Comparison of ENCODE assay signal across 13 cellular contexts in the genomic region with DNA sequence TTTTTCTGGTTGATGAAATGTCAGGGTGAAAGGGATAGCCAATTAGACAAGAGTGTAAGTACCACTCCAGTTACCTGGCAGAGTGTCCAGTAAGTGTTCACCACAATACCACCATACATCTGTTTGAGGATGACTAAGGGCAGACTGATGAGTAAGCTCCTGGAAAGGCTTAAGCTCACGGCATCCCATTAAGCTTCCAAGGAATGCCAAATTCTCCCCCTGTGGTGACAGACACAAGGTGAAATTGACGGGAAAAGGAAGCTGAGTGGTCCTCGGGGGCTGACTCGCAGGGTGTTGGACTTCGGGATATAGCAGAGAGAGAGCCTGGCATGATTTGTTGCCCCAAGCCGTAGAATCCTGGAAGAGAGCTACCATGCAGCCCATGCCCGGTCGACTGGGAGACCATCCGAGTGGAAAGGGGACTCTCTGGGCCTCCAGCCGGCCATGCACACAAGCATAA. TPM values are rescaled to one million over a fixed set of nuclear protein-coding genes. Genes with fewer than 3 reads are reported as not detected.
DNase-seq lines count a peak whose midpoint lies in the region; ATAC-seq, FAIRE-seq and TF ChIP-seq lines count a peak whose summit lies in the region.
"Had no signal": no experiment of that assay in that cellular context is flagged by ENCODE, and none has a peak within 500 bp of the region (broad histone marks: within the 10 kb centered on the region; RNA-seq: fewer than 3 reads in every experiment).

No MANE protein-coding gene starts in this region.

- H3K4me3 ChIP-seq in ACC112 (ENCODE audit: low read depth, low read length) (no peak overlapping the region), foreskin fibroblast (ENCODE audit: low read depth in 1 of 2, low read length in 2 of 2) (no peak overlapping the region), dorsolateral prefrontal cortex (no peak overlapping the region), HepG2 (replicated peaks in 1 of 3; ENCODE audit: insufficient read depth in 1 of 3, low read depth in 2 of 3, low read length in 3 of 3) (no peak overlapping the region)
- H3K4me3 ChIP-seq: BLaER1, lower lobe of right lung had no signal

- ATAC-seq in SK-N-SH treated with all-trans-retinoic acid at 6 μM for 48 hours = peak; percentile 81
- ATAC-seq in HepG2 = no peak

- H3K79me2 ChIP-seq in ACC112 (ENCODE audit: control insufficient read depth, insufficient read depth, low read length, unreplicated experiment) (no peaks in the 10 kb centered on the region), HepG2 (ENCODE audit: insufficient read depth, low read length) (no peaks in the 10 kb centered on the region)

- no peaks in the 10 kb centered on the region for H4K20me1 ChIP-seq in HepG2 (ENCODE audit: insufficient read depth, low read length)
- H4K20me1 ChIP-seq: BLaER1 had no signal

- H3K4me1 ChIP-seq in ACC112 (ENCODE audit: control insufficient read depth, insufficient read depth, low read length, unreplicated experiment) (peaks cover 32% of the 10 kb centered on the region), HepG2 (ENCODE audit: insufficient read depth, low read length) (peaks cover 15% of the 10 kb centered on the region)

- no peak overlapping the region for H3K4me2 ChIP-seq in HepG2 (ENCODE audit: low read depth, low read length)
- H3K4me2 ChIP-seq: BLaER1 had no signal

- no peak for TF ChIP-seq RAD21 in HepG2 (CRISPR knock-in tag; IDR thresholded peaks at IDR 0.05)

- POLR2A ChIA-PET in HepG2 (lab: Yijun Ruan, JAX) = interaction anchor here (1.5 kb wide), 1 partner anchor 13 kb away, joined by 9 read pairs; the partner anchor contains the start of gene FAM200B

- 86% methylated on average over 6 of the region's 10 CpGs for WGBS in HepG2 (ENCODE audit: low lambda C conversion rate)

- no TSS peak for BruUV-seq in HepG2 (replicated peaks; lab: Mats Ljungman, UMichigan)

- no peak for FAIRE-seq in HepG2 (lab: Jason Lieb, UNC)

- intact Hi-C loops in dorsolateral prefrontal cortex (cut with DNase I) = no loop called here
- intact Hi-C loops in HepG2 (cut with micrococcal nuclease; ENCODE audit: unreplicated experiment) = no loop called here

- TF ChIP-seq POLR2A in HepG2 (IDR thresholded peaks at IDR 0.05; ENCODE audit: insufficient read depth in 1 of 2, low read depth in 2 of 2, low read length in 2 of 2) = no peak

- no peaks in the 10 kb centered on the region; the same call in 1 of the 2 replicates for H3K9me3 ChIP-seq in HepG2 (ENCODE audit: low read length)
- H3K9me3 ChIP-seq: lower lobe of right lung had no signal

- H3K27ac ChIP-seq in ACC112 (ENCODE audit: low read depth, low read length) (peak overlapping the region; percentile 7; the same call in 1 of the 2 replicates), dorsolateral prefrontal cortex (no peak overlapping the region), HepG2 (ENCODE audit: extremely low read length, insufficient read depth, low read length) (no peak overlapping the region)
- H3K27ac ChIP-seq: BLaER1, lower lobe of right lung had no signal

- no peaks in the 10 kb centered on the region for H3K27me3 ChIP-seq in ACC112 (ENCODE audit: insufficient read depth, low read length)
- no peaks in the 10 kb centered on the region for H3K27me3 ChIP-seq in dorsolateral prefrontal cortex
- H3K27me3 ChIP-seq in HepG2 (ENCODE audit: control insufficient read depth in 1 of 2, insufficient read depth in 2 of 2, low read length in 2 of 2) = no peaks in the 10 kb centered on the region
- H3K27me3 ChIP-seq: BLaER1 had no signal

- TF ChIP-seq EP300 in HepG2 (IDR thresholded peaks at IDR 0.05; ENCODE audit: low read depth in 2 of 2, low read length in 2 of 2) (no peak), HepG2 (CRISPR knock-in tag; IDR thresholded peaks at IDR 0.05; ENCODE audit: borderline replicate concordance) (no peak)

- in situ Hi-C loops in HepG2 (cut with HindIII; ENCODE audit: extremely low pct_ligation_motif_present, low pct_unique_long_range_greater_than_20kb) (no loop called here), G401 (cut with HindIII; ENCODE audit: low sequenced_read_pairs) (no loop called here)

- DNase-seq in HS-27A (ENCODE audit: low read depth) = peak; percentile 97
- peak; percentile 90 to 93 for DNase-seq in foreskin fibroblast
- DNase-seq in dorsolateral prefrontal cortex = no peak
- no peak for DNase-seq in HepG2 (ENCODE audit: low spot score)
- DNase-seq in iPS-NIHi7 (ENCODE audit: extremely low spot score) = no peak
- DNase-seq in G401 (ENCODE audit: low spot score) = no peak
- DNase-seq: activated T-cell treated with anti-CD3 and anti-CD28 coated beads, Interleukin-2, amount 50 U/mL, for 24 hours; lower lobe of right lung; NCI-H1092; stimulated activated CD4-positive, alpha-beta T cell treated with anti-CD3 and anti-CD28 coated beads, Interleukin-12 subunit alpha, Interleukin-12 subunit beta, amount 100 ng/mL, for 4 hours had no signal

- CTCF ChIA-PET in HepG2 (lab: Yijun Ruan, JAX; ENCODE audit: low intra/inter-chr PET ratio, low total read pairs) = no interaction called here

- no peak overlapping the region for H3K9ac ChIP-seq in HepG2 (ENCODE audit: insufficient read depth, low read depth, low read length)
- H3K9ac ChIP-seq: BLaER1 had no signal

- TF ChIP-seq CTCF in foreskin fibroblast (IDR thresholded peaks at IDR 0.05; ENCODE audit: low read depth, low read length) (no peak), dorsolateral prefrontal cortex (IDR thresholded peaks at IDR 0.05 in 54 of 56, conservative IDR thresholded peaks at IDR 0.05 in 2 of 56; ENCODE audit: low read depth in 1 of 56, partially characterized antibody in 56 of 56) (no peak), HepG2 (CRISPR knock-in tag; IDR thresholded peaks at IDR 0.05) (no peak)

- H2AFZ ChIP-seq in ACC112 (ENCODE audit: low read length, unreplicated experiment) (no peak overlapping the region), HepG2 (ENCODE audit: low read length) (no peak overlapping the region)

- H3K36me3 ChIP-seq in ACC112 (ENCODE audit: insufficient read depth, low read length) (no peaks in the 10 kb centered on the region), HepG2 (replicated peaks in 1 of 2; ENCODE audit: control insufficient read depth in 1 of 2, insufficient read depth in 2 of 2, low read length in 2 of 2) (no peaks in the 10 kb centered on the region)
- H3K36me3 ChIP-seq: BLaER1, lower lobe of right lung had no signal

RNA-seq across cellular contexts. Expression of gene BST1, which starts 7.6 kb away (rescaled TPM):
- total RNA-seq in dorsolateral prefrontal cortex (1 to 10 TPM in 101 of 120 experiments, under 1 TPM in 19; 0.48 to 5.2 (median 1.9) TPM), HepG2 (2016; rRNA removed; fragmentation: Illumina TruSeq; extraction: Trizol) (0.22 and 0.49 TPM in 2 replicates)
- 0.30 and 0.62 TPM in 2 replicates for total RNA-seq in HepG2 (2016; cell fraction: cytosol; rRNA removed; fragmentation: Illumina TruSeq; extraction: Trizol; ENCODE audit: low read depth)
- 0.12 and 0.26 TPM in 2 replicates for total RNA-seq in HepG2 (2016; cell fraction: insoluble cytoplasmic fraction; rRNA removed; fragmentation: Illumina TruSeq; extraction: Trizol)
- 0.53 and 0.83 TPM in 2 replicates for total RNA-seq in HepG2 (2016; cell fraction: membrane; rRNA removed; fragmentation: Illumina TruSeq; extraction: Trizol)
- not detected in 2 replicates for total RNA-seq in HepG2 (2016; cell fraction: nucleus; rRNA removed; fragmentation: Illumina TruSeq; extraction: Trizol)
- 0.09 and 0.10 TPM in 2 replicates for polyA plus RNA-seq in HepG2 (2011; rRNA removed)
- 0.15 and 0.23 TPM in 2 replicates for polyA plus RNA-seq in HepG2 (2011; cell fraction: cytosol; rRNA removed)
- polyA plus RNA-seq in HepG2 (2011; cell fraction: nucleus; rRNA removed) = not detected in 2 replicates
- polyA plus RNA-seq in HepG2 (2012) = 0.16 and 0.30 TPM in 2 replicates
- 0.53 and 0.61 TPM in 2 replicates for polyA plus RNA-seq in HepG2 (2016; cell fraction: cytosol; fragmentation: Illumina TruSeq; extraction: Trizol; ENCODE audit: low read depth)
- polyA plus RNA-seq in HepG2 (2016; cell fraction: insoluble cytoplasmic fraction; fragmentation: Illumina TruSeq; extraction: Trizol; ENCODE audit: low read depth) = 0.44 TPM in 1 of 2 replicates, not detected in the other
- 0.40 and 0.46 TPM in 2 replicates for polyA plus RNA-seq in HepG2 (2016; cell fraction: membrane; fragmentation: Illumina TruSeq; extraction: Trizol; ENCODE audit: low read depth)
- polyA plus RNA-seq in HepG2 (2016; cell fraction: nucleus; fragmentation: Illumina TruSeq; extraction: Trizol; ENCODE audit: insufficient read depth, low read depth) = 0.23 TPM in 1 of 2 replicates, not detected in the other
- not detected in 2 replicates for polyA minus RNA-seq in HepG2 (2011; rRNA and poly(A)+ RNA removed; ENCODE audit: low replicate concordance)
- polyA minus RNA-seq in HepG2 (2011; cell fraction: cytosol; rRNA and poly(A)+ RNA removed) = not detected in 2 replicates
- polyA minus RNA-seq in HepG2 (2011; cell fraction: nucleus; rRNA and poly(A)+ RNA removed) = 0.26 and 0.37 TPM in 2 replicates
- total RNA-seq in G401 (2014; rRNA removed; shearing (Covaris generic)) = 0.80 TPM in 1 of 2 replicates, not detected in the other

RNA-seq across cellular contexts. Expression of gene FAM200B, which starts 13.6 kb away (rescaled TPM):
- total RNA-seq in dorsolateral prefrontal cortex (10 to 100 TPM; 44.8 to 87.8 (median 59.0) TPM), HepG2 (2016; rRNA removed; fragmentation: Illumina TruSeq; extraction: Trizol) (41.8 and 48.4 TPM in 2 replicates)
- total RNA-seq in HepG2 (2016; cell fraction: cytosol; rRNA removed; fragmentation: Illumina TruSeq; extraction: Trizol; ENCODE audit: low read depth) = 187 and 205 TPM in 2 replicates
- 40.1 and 43.4 TPM in 2 replicates for total RNA-seq in HepG2 (2016; cell fraction: insoluble cytoplasmic fraction; rRNA removed; fragmentation: Illumina TruSeq; extraction: Trizol)
- total RNA-seq in HepG2 (2016; cell fraction: membrane; rRNA removed; fragmentation: Illumina TruSeq; extraction: Trizol) = 125 and 136 TPM in 2 replicates
- 24.8 and 29.3 TPM in 2 replicates for total RNA-seq in HepG2 (2016; cell fraction: nucleus; rRNA removed; fragmentation: Illumina TruSeq; extraction: Trizol)
- 24.4 and 25.6 TPM in 2 replicates for polyA plus RNA-seq in HepG2 (2011; rRNA removed)
- 17.3 and 24.8 TPM in 2 replicates for polyA plus RNA-seq in HepG2 (2011; cell fraction: cytosol; rRNA removed)
- polyA plus RNA-seq in HepG2 (2011; cell fraction: nucleus; rRNA removed) = 12.5 and 18.9 TPM in 2 replicates
- polyA plus RNA-seq in HepG2 (2012) = 37.2 and 53.0 TPM in 2 replicates
- polyA plus RNA-seq in HepG2 (2016; cell fraction: cytosol; fragmentation: Illumina TruSeq; extraction: Trizol; ENCODE audit: low read depth) = 277 and 328 TPM in 2 replicates
- polyA plus RNA-seq in HepG2 (2016; cell fraction: insoluble cytoplasmic fraction; fragmentation: Illumina TruSeq; extraction: Trizol; ENCODE audit: low read depth) = 44.1 and 47.5 TPM in 2 replicates
- 136 and 146 TPM in 2 replicates for polyA plus RNA-seq in HepG2 (2016; cell fraction: membrane; fragmentation: Illumina TruSeq; extraction: Trizol; ENCODE audit: low read depth)
- 41.1 and 41.9 TPM in 2 replicates for polyA plus RNA-seq in HepG2 (2016; cell fraction: nucleus; fragmentation: Illumina TruSeq; extraction: Trizol; ENCODE audit: insufficient read depth, low read depth)
- polyA minus RNA-seq in HepG2 (2011; rRNA and poly(A)+ RNA removed; ENCODE audit: low replicate concordance) = 1.9 and 3.1 TPM in 2 replicates
- 10.3 and 11.5 TPM in 2 replicates for polyA minus RNA-seq in HepG2 (2011; cell fraction: cytosol; rRNA and poly(A)+ RNA removed)
- polyA minus RNA-seq in HepG2 (2011; cell fraction: nucleus; rRNA and poly(A)+ RNA removed) = 17.9 and 23.9 TPM in 2 replicates
- 26.8 and 27.6 TPM in 2 replicates for total RNA-seq in G401 (2014; rRNA removed; shearing (Covaris generic))

RNA-seq across cellular contexts. Expression of gene FBXL5, which starts 40.1 kb away (rescaled TPM):
- total RNA-seq in dorsolateral prefrontal cortex (100 to 1,000 TPM in 33 of 120 experiments, 10 to 100 TPM in 87; 72.7 to 124 (median 93.8) TPM), HepG2 (2016; rRNA removed; fragmentation: Illumina TruSeq; extraction: Trizol) (45.3 and 53.4 TPM in 2 replicates)
- total RNA-seq in HepG2 (2016; cell fraction: cytosol; rRNA removed; fragmentation: Illumina TruSeq; extraction: Trizol; ENCODE audit: low read depth) = 63.0 and 88.0 TPM in 2 replicates
- total RNA-seq in HepG2 (2016; cell fraction: insoluble cytoplasmic fraction; rRNA removed; fragmentation: Illumina TruSeq; extraction: Trizol) = 47.1 and 56.1 TPM in 2 replicates
- total RNA-seq in HepG2 (2016; cell fraction: membrane; rRNA removed; fragmentation: Illumina TruSeq; extraction: Trizol) = 73.4 and 79.1 TPM in 2 replicates
- 47.7 and 52.7 TPM in 2 replicates for total RNA-seq in HepG2 (2016; cell fraction: nucleus; rRNA removed; fragmentation: Illumina TruSeq; extraction: Trizol)
- polyA plus RNA-seq in HepG2 (2011; rRNA removed) = 17.4 TPM in 2 replicates
- polyA plus RNA-seq in HepG2 (2011; cell fraction: cytosol; rRNA removed) = 7.7 and 12.9 TPM in 2 replicates
- 9.5 and 10.5 TPM in 2 replicates for polyA plus RNA-seq in HepG2 (2011; cell fraction: nucleus; rRNA removed)
- 13.5 and 18.2 TPM in 2 replicates for polyA plus RNA-seq in HepG2 (2012)
- polyA plus RNA-seq in HepG2 (2016; cell fraction: cytosol; fragmentation: Illumina TruSeq; extraction: Trizol; ENCODE audit: low read depth) = 78.1 and 98.5 TPM in 2 replicates
- polyA plus RNA-seq in HepG2 (2016; cell fraction: insoluble cytoplasmic fraction; fragmentation: Illumina TruSeq; extraction: Trizol; ENCODE audit: low read depth) = 41.7 and 43.3 TPM in 2 replicates
- polyA plus RNA-seq in HepG2 (2016; cell fraction: membrane; fragmentation: Illumina TruSeq; extraction: Trizol; ENCODE audit: low read depth) = 55.3 and 67.3 TPM in 2 replicates
- polyA plus RNA-seq in HepG2 (2016; cell fraction: nucleus; fragmentation: Illumina TruSeq; extraction: Trizol; ENCODE audit: insufficient read depth, low read depth) = 34.6 and 35.2 TPM in 2 replicates
- 21.9 and 32.7 TPM in 2 replicates for polyA minus RNA-seq in HepG2 (2011; rRNA and poly(A)+ RNA removed; ENCODE audit: low replicate concordance)
- polyA minus RNA-seq in HepG2 (2011; cell fraction: cytosol; rRNA and poly(A)+ RNA removed) = 17.7 and 18.2 TPM in 2 replicates
- 93.9 and 97.2 TPM in 2 replicates for polyA minus RNA-seq in HepG2 (2011; cell fraction: nucleus; rRNA and poly(A)+ RNA removed)
- total RNA-seq in G401 (2014; rRNA removed; shearing (Covaris generic)) = 38.9 and 43.1 TPM in 2 replicates

Comparison
In these comparisons a context has a peak if more than half of its experiments do, and no peak if none do; other contexts are left out.
1. DNase-seq: peak in HS-27A (single experiment) and foreskin fibroblast (2 of 2); none in dorsolateral prefrontal cortex (0 of 10), HepG2 (single experiment), iPS-NIHi7 (single experiment) and G401 (single experiment).